ENCODE assay signal across 8 cellular contexts in the genomic region with DNA sequence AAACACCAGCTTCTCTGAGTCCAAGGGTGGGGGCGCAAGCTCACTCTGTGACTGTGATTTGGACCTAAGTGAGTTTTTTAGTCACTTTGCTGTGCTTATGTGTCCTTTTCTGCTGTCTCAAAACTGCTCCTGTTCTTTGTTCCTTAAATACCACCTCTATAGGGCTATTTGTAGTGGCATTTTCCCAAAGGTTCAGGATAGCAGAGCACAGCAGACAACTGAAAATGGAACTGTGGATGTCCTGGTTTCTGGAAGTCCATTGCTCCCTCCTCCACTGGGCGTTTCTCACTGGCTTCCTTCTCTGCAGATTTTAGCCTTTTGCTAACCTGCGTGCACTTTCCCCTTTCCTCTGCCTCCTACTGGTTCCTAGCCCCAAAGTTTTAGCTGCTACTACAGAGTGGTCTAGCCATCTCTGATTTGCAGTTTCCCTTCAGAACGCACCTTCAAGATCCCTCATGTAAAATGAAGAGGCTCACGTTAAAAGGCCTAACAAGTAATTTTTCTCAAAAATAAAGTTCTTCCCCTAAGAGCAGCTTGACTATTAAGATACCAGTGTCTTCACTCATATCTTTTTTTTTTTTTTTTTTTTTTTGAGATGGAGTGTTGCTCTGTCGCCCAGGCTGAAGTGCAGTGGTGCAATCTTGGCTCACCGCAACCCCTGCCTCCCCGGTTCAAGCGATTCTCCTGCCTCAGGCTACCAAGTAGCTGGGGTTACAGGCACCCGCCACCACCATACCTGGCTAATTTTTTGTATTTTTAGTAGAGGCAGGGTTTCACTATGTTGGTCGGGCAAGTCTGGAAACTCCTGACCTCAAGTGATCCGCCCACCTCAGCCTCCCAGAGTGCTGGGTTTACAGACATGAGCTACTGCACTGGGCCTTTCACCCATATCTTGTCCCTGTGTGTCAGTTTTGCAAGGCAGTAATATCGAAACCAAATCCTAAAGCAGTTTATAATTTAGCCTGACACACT. TPM values are rescaled to one million over a fixed set of nuclear protein-coding genes. Genes with fewer than 3 reads are reported as not detected.
DNase-seq lines count a peak whose midpoint lies in the region; ATAC-seq lines count a peak whose summit lies in the region.

No MANE protein-coding gene starts in this region.

- H3K36me3 ChIP-seq in SJCRH30, result 0 out of 2 replicates have a peak, but pooled peaks cover 5% of the 10 kb centered on the region

- H3K27me3 ChIP-seq in SJCRH30, result no peaks in the 10 kb centered on the region

- H3K27ac ChIP-seq in SJCRH30, result no peak overlapping the region

- peak; percentile 72 for DNase-seq in activated effector memory CD4-positive, alpha-beta T cell treated with anti-CD3 and anti-CD28 coated beads, Interleukin-2, amount 50 U/mL, for 16 hours
- no peak for DNase-seq in activated effector memory CD4-positive, alpha-beta T cell treated with Interleukin-2 at 50 U/mL for 16 hours
- peak; percentile 80 for DNase-seq in amniotic epithelial cell (ENCODE audit: low read depth)
- peak; percentile 46 for DNase-seq in stimulated activated naive CD8-positive, alpha-beta T cell treated with anti-CD3 and anti-CD28 coated beads, Interleukin-15, Interleukin-2, amounts not matched to agents 100 U/mL and 50 U/mL, for 24 hours
- no peak for DNase-seq in retina
- no peak for DNase-seq in NCI-H2107 (lab: John Stamatoyannopoulos, UW)
- DNase-seq in SJCRH30, result no peak

- peak; percentile 97 for ATAC-seq in HG03064 (IDR thresholded peaks at IDR 0.05; ENCODE audit: low read depth, unreplicated experiment)
- ATAC-seq in stimulated activated naive CD8-positive, alpha-beta T cell treated with anti-CD3 and anti-CD28 coated beads, Interleukin-15, Interleukin-2, amounts not matched to agents 100 U/mL and 50 U/mL, for 24 hours, result peak; percentile 92

- H3K4me1 ChIP-seq in SJCRH30, result no peaks in the 10 kb centered on the region

- H3K4me3 ChIP-seq in SJCRH30, result no peak overlapping the region

- no peaks in the 10 kb centered on the region for H3K9me3 ChIP-seq in SJCRH30 (replicated peaks)

RNA-seq across cellular contexts. Expression of a gene that starts 25.8 kb away (rescaled TPM):
- 42.0 and 42.8 TPM in 2 replicates for total RNA-seq in SJCRH30 (2014; rRNA removed; shearing (Covaris generic))

RNA-seq across cellular contexts. Expression of a gene that starts 55.0 kb away (rescaled TPM):
- total RNA-seq in SJCRH30 (2014; rRNA removed; shearing (Covaris generic)), result 132 and 134 TPM in 2 replicates

Comparison
In these comparisons a context has a peak if more than half of its experiments do, and no peak if none do; other contexts are left out.
1. DNase-seq: peak in activated effector memory CD4-positive, alpha-beta T cell treated with anti-CD3 and anti-CD28 coated beads, Interleukin-2, amount 50 U/mL, for 16 hours (single experiment), amniotic epithelial cell (single experiment) and stimulated activated naive CD8-positive, alpha-beta T cell treated with anti-CD3 and anti-CD28 coated beads, Interleukin-15, Interleukin-2, amounts not matched to agents 100 U/mL and 50 U/mL, for 24 hours (single experiment); none in activated effector memory CD4-positive, alpha-beta T cell treated with Interleukin-2 at 50 U/mL for 16 hours (single experiment), retina (single experiment), NCI-H2107 (single experiment) and SJCRH30 (0 of 2).